Comparison of ENCODE assay signal across 8 cellular contexts in the genomic region with DNA sequence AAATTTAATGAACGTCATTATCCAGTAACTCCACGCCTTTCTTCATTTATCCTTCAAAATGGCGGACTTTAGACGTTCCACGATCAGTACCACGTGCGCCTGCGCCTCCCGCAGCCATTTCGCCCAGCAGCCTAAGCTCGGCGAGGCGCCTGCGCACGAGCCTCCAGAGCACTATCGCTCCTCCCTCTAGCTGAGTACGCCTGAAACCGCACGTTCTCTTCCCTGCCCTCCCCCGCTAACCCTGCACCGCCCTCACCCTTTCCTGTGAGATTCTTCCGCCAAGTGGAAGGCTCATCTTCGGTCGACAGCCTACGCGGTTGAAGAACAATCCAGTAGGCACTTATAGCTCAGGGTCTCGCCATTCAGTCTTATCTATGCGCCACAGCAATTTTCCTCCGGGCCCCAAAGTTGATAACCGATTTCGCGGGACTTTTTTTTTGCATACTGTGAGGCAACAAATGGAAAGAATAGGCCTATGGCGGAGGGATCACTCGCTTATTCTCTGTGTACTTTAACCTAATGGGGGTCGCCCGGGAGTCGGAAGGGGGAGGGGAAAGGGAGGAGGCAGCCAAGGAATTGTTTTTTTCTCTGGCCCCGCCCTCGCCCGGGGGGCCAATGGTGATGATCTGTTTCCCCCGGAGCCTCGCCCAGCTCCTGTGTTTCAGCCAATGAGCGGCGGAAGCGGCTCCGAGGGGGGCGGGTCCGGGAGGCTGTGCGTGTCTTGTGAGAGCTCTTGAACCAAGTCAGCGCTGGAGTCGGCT. TPM values are rescaled to one million over a fixed set of nuclear protein-coding genes. Genes with fewer than 3 reads are reported as not detected.
DNase-seq lines count a peak whose midpoint lies in the region; ATAC-seq and TF ChIP-seq lines count a peak whose summit lies in the region.

A gene with protein sequence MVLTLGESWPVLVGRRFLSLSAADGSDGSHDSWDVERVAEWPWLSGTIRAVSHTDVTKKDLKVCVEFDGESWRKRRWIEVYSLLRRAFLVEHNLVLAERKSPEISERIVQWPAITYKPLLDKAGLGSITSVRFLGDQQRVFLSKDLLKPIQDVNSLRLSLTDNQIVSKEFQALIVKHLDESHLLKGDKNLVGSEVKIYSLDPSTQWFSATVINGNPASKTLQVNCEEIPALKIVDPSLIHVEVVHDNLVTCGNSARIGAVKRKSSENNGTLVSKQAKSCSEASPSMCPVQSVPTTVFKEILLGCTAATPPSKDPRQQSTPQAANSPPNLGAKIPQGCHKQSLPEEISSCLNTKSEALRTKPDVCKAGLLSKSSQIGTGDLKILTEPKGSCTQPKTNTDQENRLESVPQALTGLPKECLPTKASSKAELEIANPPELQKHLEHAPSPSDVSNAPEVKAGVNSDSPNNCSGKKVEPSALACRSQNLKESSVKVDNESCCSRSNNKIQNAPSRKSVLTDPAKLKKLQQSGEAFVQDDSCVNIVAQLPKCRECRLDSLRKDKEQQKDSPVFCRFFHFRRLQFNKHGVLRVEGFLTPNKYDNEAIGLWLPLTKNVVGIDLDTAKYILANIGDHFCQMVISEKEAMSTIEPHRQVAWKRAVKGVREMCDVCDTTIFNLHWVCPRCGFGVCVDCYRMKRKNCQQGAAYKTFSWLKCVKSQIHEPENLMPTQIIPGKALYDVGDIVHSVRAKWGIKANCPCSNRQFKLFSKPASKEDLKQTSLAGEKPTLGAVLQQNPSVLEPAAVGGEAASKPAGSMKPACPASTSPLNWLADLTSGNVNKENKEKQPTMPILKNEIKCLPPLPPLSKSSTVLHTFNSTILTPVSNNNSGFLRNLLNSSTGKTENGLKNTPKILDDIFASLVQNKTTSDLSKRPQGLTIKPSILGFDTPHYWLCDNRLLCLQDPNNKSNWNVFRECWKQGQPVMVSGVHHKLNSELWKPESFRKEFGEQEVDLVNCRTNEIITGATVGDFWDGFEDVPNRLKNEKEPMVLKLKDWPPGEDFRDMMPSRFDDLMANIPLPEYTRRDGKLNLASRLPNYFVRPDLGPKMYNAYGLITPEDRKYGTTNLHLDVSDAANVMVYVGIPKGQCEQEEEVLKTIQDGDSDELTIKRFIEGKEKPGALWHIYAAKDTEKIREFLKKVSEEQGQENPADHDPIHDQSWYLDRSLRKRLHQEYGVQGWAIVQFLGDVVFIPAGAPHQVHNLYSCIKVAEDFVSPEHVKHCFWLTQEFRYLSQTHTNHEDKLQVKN (N-terminal part only) (plus strand): TSS at position 741 of the 761 bp plus-strand sequence. CDS start 677 bp downstream, outside the sequence.

- H3K36me3 Mint-ChIP-seq in type B pancreatic cell = peaks cover 36% of the 10 kb centered on the region

- intact Hi-C loops in T-helper 2 cell treated with Interferon-gamma antibody and Interleukin-4, amounts not matched to agents 100 ng/mL and 5 ng/mL, for 36 hours (cut with micrococcal nuclease) = loop anchor here (1.0 to 10.0 kb wide), 7 partner anchors 28 to 839 kb away; a partner anchor contains a TSS
- intact Hi-C loops in left cardiac atrium (cut with DNase I) = loop anchor here in 1 of 2 donors (5.0 to 10.0 kb wide), 2 partner anchors 49 to 216 kb away; no protein-coding TSS in a partner anchor
- intact Hi-C loops in posterior cingulate gyrus (cut with DNase I) = loop anchor here (5.0 to 10.0 kb wide), 5 partner anchors 124 to 244 kb away; a partner anchor contains a TSS

- peak; percentile 97 to 98 for DNase-seq in NCI-H1930 (lab: John Stamatoyannopoulos, UW)
- peak; percentile 99 for DNase-seq in left cardiac atrium
- peak; percentile 97 to 100 (median 99) for DNase-seq in posterior cingulate gyrus
- peak; percentile 100 for DNase-seq in type B pancreatic cell (ENCODE audit: extremely low spot score, unreplicated experiment)

- TF ChIP-seq CTCF in type B pancreatic cell (conservative IDR thresholded peaks at IDR 0.05) = no peak

- H3K4me3 Mint-ChIP-seq in type B pancreatic cell = peak within 1 kb of the TSS; percentile 96

- ATAC-seq in GM18499 (IDR thresholded peaks at IDR 0.05; ENCODE audit: insufficient read depth, unreplicated experiment) (peak; percentile 47), HG02973 (IDR thresholded peaks at IDR 0.05; ENCODE audit: unreplicated experiment) (peak; percentile 69), left cardiac atrium (peak; percentile 95 to 96)

- peak within 1 kb of the TSS; percentile 100 for H3K27ac Mint-ChIP-seq in type B pancreatic cell

- peak within 1 kb of the TSS; percentile 92 for H3K27ac ChIP-seq in angular gyrus (ENCODE audit: low read depth, low read length)

- H3K4me1 Mint-ChIP-seq in type B pancreatic cell (ENCODE audit: unreplicated experiment) = peaks cover 35% of the 10 kb centered on the region

- H3K9me3 Mint-ChIP-seq in type B pancreatic cell = peaks cover 15% of the 10 kb centered on the region

- H3K27me3 Mint-ChIP-seq in type B pancreatic cell = peaks cover 15% of the 10 kb centered on the region

RNA-seq across cellular contexts. Expression of the gene that starts here (rescaled TPM):
- 70.0 and 75.9 TPM in 2 replicates for total RNA-seq in T-helper 2 cell treated with Interferon-gamma antibody and Interleukin-4, amounts not matched to agents 100 ng/mL and 5 ng/mL, for 36 hours
- total RNA-seq in left cardiac atrium = 10 to 100 TPM; 35.5 to 45.9 TPM
- total RNA-seq in type B pancreatic cell (ENCODE audit: low replicate concordance) = 67.9 and 68.1 TPM in 2 replicates

Comparison
In these comparisons a context has a peak if more than half of its experiments do, and no peak if none do; other contexts are left out.
1. Peak in every context shown above with its lines: DNase-seq, ATAC-seq and H3K27ac ChIP-seq.